Comparison of ENCODE assay signal across 8 cellular contexts in genomic region chr20:51531141-51531710, GRCh38. TPM values are rescaled to one million over a fixed set of nuclear protein-coding genes. Genes with fewer than 3 reads are reported as not detected.
DNase-seq lines count a peak whose midpoint lies in the region; ATAC-seq and TF ChIP-seq lines count a peak whose summit lies in the region.

No MANE protein-coding gene starts in this region.

- H3K9me3 ChIP-seq in SJCRH30 (replicated peaks): no peaks in the 10 kb centered on the region
- no peaks in the 10 kb centered on the region for H3K9me3 ChIP-seq in WERI-Rb-1 (ENCODE audit: severe bottlenecking)

- no peaks in the 10 kb centered on the region for H3K27me3 Mint-ChIP-seq in neural crest cell (ENCODE audit: low read depth)

- H3K4me3 ChIP-seq in SJCRH30: no peak overlapping the region
- no peak overlapping the region for H3K4me3 ChIP-seq in WERI-Rb-1 (ENCODE audit: low read depth, low read length)

- no peak overlapping the region for H3K4me3 Mint-ChIP-seq in neural crest cell

- H3K27ac ChIP-seq in SJCRH30 (no peak overlapping the region), WERI-Rb-1 (no peak overlapping the region)

- no peaks in the 10 kb centered on the region; the same call in 1 of the 2 replicates for H3K27me3 ChIP-seq in SJCRH30
- H3K27me3 ChIP-seq in WERI-Rb-1 (ENCODE audit: insufficient read depth, low read depth, severe bottlenecking): peaks cover 91% of the 10 kb centered on the region

- no peak for ATAC-seq in left colon

- TF ChIP-seq CTCF in GM20000 (IDR thresholded peaks at IDR 0.05; ENCODE audit: extremely low read depth, missing control alignments) (no peak), neural crest cell (conservative IDR thresholded peaks at IDR 0.05) (no peak), WERI-Rb-1 (IDR thresholded peaks at IDR 0.05; ENCODE audit: low read depth, low read length) (no peak)

- peaks cover 15% of the 10 kb centered on the region; the same call in 1 of the 2 replicates for H3K4me1 ChIP-seq in SJCRH30

- in situ Hi-C loops in ACHN (cut with HindIII; ENCODE audit: low pct_ligation_motif_present, low pct_unique_long_range_greater_than_20kb, low sequenced_read_pairs): no loop called here

- DNase-seq in ACHN (peak; percentile 18), GM20000 (ENCODE audit: low spot score) (peak; percentile 63), HPDE6-E6E7 (ENCODE audit: extremely low spot score) (peak; percentile 100), neural crest cell (ENCODE audit: low read depth, low spot score) (no peak), SJCRH30 (no peak), left colon (no peak), WERI-Rb-1 (no peak)
- peak; percentile 88 to 89 for DNase-seq in activated T-cell treated with anti-CD3 and anti-CD28 coated beads, Interleukin-2, amount 50 U/mL, for 48 hours

- no peaks in the 10 kb centered on the region for H3K36me3 Mint-ChIP-seq in neural crest cell (ENCODE audit: low read depth)

- intact Hi-C loops in left colon (cut with DNase I, micrococcal nuclease): no loop called here

- H3K4me1 Mint-ChIP-seq in neural crest cell: peaks cover 25% of the 10 kb centered on the region

- peak overlapping the region; percentile 44 for H3K27ac Mint-ChIP-seq in neural crest cell (ENCODE audit: unreplicated experiment)

- H3K9me3 Mint-ChIP-seq in neural crest cell: no peaks in the 10 kb centered on the region

- H3K36me3 ChIP-seq in SJCRH30: no peaks in the 10 kb centered on the region
- no peaks in the 10 kb centered on the region for H3K36me3 ChIP-seq in WERI-Rb-1

RNA-seq across cellular contexts. Expression of gene NFATC2, which starts 11.3 kb away (rescaled TPM):
- total RNA-seq in neural crest cell (1.9 and 2.0 TPM in 2 replicates), left colon (1 to 10 TPM; 4.7 to 5.6 TPM)
- not detected in 2 replicates for total RNA-seq in SJCRH30 (2014; rRNA removed; shearing (Covaris generic))

Comparison
In these comparisons a context has a peak if more than half of its experiments do, and no peak if none do; other contexts are left out.
1. DNase-seq: peak in ACHN (single experiment), GM20000 (single experiment), HPDE6-E6E7 (single experiment) and activated T-cell treated with anti-CD3 and anti-CD28 coated beads, Interleukin-2, amount 50 U/mL, for 48 hours (2 of 2); none in neural crest cell (single experiment), SJCRH30 (0 of 2), left colon (0 of 2) and WERI-Rb-1 (single experiment).